ENCODE assay signal across 21 cellular contexts in genomic region chr5:153372433-153373167, GRCh38.
A peak's percentile ranks its signal among the peaks of the same experiment; 100 is the strongest.
DNase-seq lines count a peak whose midpoint lies in the region; ATAC-seq, FAIRE-seq and TF ChIP-seq lines count a peak whose summit lies in the region.
"Had no signal": no experiment of that assay in that cellular context is flagged by ENCODE, and none has a peak within 500 bp of the region (broad histone marks: within the 10 kb centered on the region; RNA-seq: fewer than 3 reads in every experiment).

No MANE protein-coding gene starts in this region.

- no peaks in the 10 kb centered on the region for H3K27me3 ChIP-seq in keratinocyte (ENCODE audit: control insufficient read depth, extremely low read depth, insufficient read depth, low read length)

- no peaks in the 10 kb centered on the region for H3K9me3 ChIP-seq in keratinocyte (ENCODE audit: control insufficient read depth, low read depth, low read length)
- H3K9me3 ChIP-seq: HAP-1 had no signal

- peak overlapping the region; percentile 22 for H3K4me2 ChIP-seq in keratinocyte (ENCODE audit: control insufficient read depth, extremely low read depth, insufficient read depth, low read depth, low read length)

- H3K9me1 ChIP-seq in keratinocyte (ENCODE audit: control insufficient read depth, extremely low read depth, insufficient read depth, low read length): no peaks in the 10 kb centered on the region

- no peak for TF ChIP-seq CTCF in keratinocyte (optimal IDR thresholded peaks at IDR 0.05 in 1 of 3, IDR thresholded peaks at IDR 0.05 in 1 of 3, conservative IDR thresholded peaks at IDR 0.05 in 1 of 3; ENCODE audit: extremely low read depth in 1 of 3, insufficient read depth in 2 of 3, low read length in 3 of 3)

- DNase-seq in NCI-H1105 (lab: John Stamatoyannopoulos, UW): peak; percentile 70
- peak; percentile 57 to 69 for DNase-seq in NCI-H1930 (lab: John Stamatoyannopoulos, UW)
- DNase-seq in NCI-H748 (lab: John Stamatoyannopoulos, UW; ENCODE audit: unreplicated experiment): peak; percentile 96
- DNase-seq in keratinocyte (ENCODE audit: low read depth, low spot score): no peak
- DNase-seq in left lobe of liver (ENCODE audit: low spot score): no peak
- no peak for DNase-seq in substantia nigra (lab: John Stamatoyannopoulos, UW)
- DNase-seq in cardiac septum (ENCODE audit: low spot score): no peak
- DNase-seq: activated CD4-positive, CD25-positive, alpha-beta regulatory T cell treated with anti-CD3 and anti-CD28 coated beads, Interleukin-2, amount 50 U/mL, for 72 hours; activated naive CD4-positive, alpha-beta T cell treated with anti-CD3 and anti-CD28 coated beads, Interleukin-2, amount 10 ng/mL, durations not matched to agents 7 days and 5 days; activated T-cell treated with anti-CD3 and anti-CD28 coated beads, Interleukin-2, amount 50 U/mL, for 48 hours; CD8-positive, alpha-beta T cell; islet precursor cell; NCI-H1048; small intestine; stimulated activated CD4-positive, alpha-beta T cell treated with anti-CD3 and anti-CD28 coated beads, Interleukin-2, amount 100 ng/mL, for 48 hours; stimulated activated naive CD8-positive, alpha-beta T cell treated with anti-CD3 and anti-CD28 coated beads, Interleukin-15, amount 100 ng/mL, for 72 hours had no signal

- no peak overlapping the region for H3K9ac ChIP-seq in keratinocyte (ENCODE audit: control insufficient read depth, extremely low read depth, insufficient read depth, low read length)

- H2AFZ ChIP-seq in keratinocyte (ENCODE audit: control insufficient read depth, low read length): no peak overlapping the region

- H3K79me2 ChIP-seq in keratinocyte (ENCODE audit: control insufficient read depth, insufficient read depth, low read length): no peaks in the 10 kb centered on the region

- no peaks in the 10 kb centered on the region for H4K20me1 ChIP-seq in keratinocyte (ENCODE audit: control insufficient read depth, extremely low read depth, insufficient read depth, low read length)

- H3K4me1 ChIP-seq in keratinocyte (ENCODE audit: control insufficient read depth, extremely low read depth, insufficient read depth, low read length): no peaks in the 10 kb centered on the region
- H3K4me1 ChIP-seq: HAP-1 had no signal

- no peaks in the 10 kb centered on the region for H3K36me3 ChIP-seq in keratinocyte (ENCODE audit: control insufficient read depth in 2 of 2, extremely low read depth in 1 of 2, insufficient read depth in 2 of 2, low read length in 2 of 2)
- H3K36me3 ChIP-seq: HAP-1 had no signal

- no peak for ATAC-seq in left lobe of liver
- ATAC-seq: CD8-positive, alpha-beta T cell; Right ventricle myocardium inferior; stimulated activated naive CD8-positive, alpha-beta T cell treated with anti-CD3 and anti-CD28 coated beads, Interleukin-15, amount 100 ng/mL, for 72 hours had no signal

- no peak overlapping the region for H3K4me3 ChIP-seq in keratinocyte (ENCODE audit: control insufficient read depth in 2 of 3, extremely low read depth in 1 of 3, insufficient read depth in 2 of 3, low read depth in 1 of 3, low read length in 3 of 3)
- H3K4me3 ChIP-seq: HAP-1, lung had no signal

- FAIRE-seq in keratinocyte (lab: Jason Lieb, UNC): no peak
- FAIRE-seq: frontal cortex, HTR-8/SVneo, small intestine had no signal

- intact Hi-C loops in cardiac septum (cut with DNase I): no loop called here

- no peak overlapping the region for H3K27ac ChIP-seq in keratinocyte (ENCODE audit: control insufficient read depth, insufficient read depth, low read length)
- H3K27ac ChIP-seq in substantia nigra (ENCODE audit: low read depth, low read length, poor library complexity, severe bottlenecking): no peak overlapping the region

- dilution Hi-C loops in keratinocyte (cut with MboI; ENCODE audit: extremely low pct_ligation_motif_present, low sequenced_read_pairs): no loop called here

Comparison
In these comparisons a context has a peak if more than half of its experiments do, and no peak if none do; other contexts are left out.
1. DNase-seq: peak in NCI-H1105 (single experiment), NCI-H1930 (2 of 2) and NCI-H748 (single experiment); none in keratinocyte (single experiment), left lobe of liver (single experiment), substantia nigra (0 of 49) and cardiac septum (single experiment).